In genomic region chr2:80496770-80497169, GRCh38 we compare ENCODE assay signal across 14 cellular contexts.
A peak's percentile ranks its signal among the peaks of the same experiment; 100 is the strongest.
DNase-seq lines count a peak whose midpoint lies in the region; ATAC-seq and TF ChIP-seq lines count a peak whose summit lies in the region.
"Had no signal": no experiment of that assay in that cellular context is flagged by ENCODE, and none has a peak within 500 bp of the region (broad histone marks: within the 10 kb centered on the region; RNA-seq: fewer than 3 reads in every experiment).

No MANE protein-coding gene starts in this region.

- no peak overlapping the region for H2AFZ ChIP-seq in mammary epithelial cell (ENCODE audit: low read depth, low read length)

- dilution Hi-C loops in mammary epithelial cell (cut with HindIII; ENCODE audit: low sequenced_read_pairs): no loop called here

- peaks cover 9% of the 10 kb centered on the region for H3K9me3 ChIP-seq in mammary epithelial cell (replicated peaks; ENCODE audit: insufficient read depth, low read length)
- H3K9me3 ChIP-seq: left lung had no signal

- H3K9ac ChIP-seq in mammary epithelial cell (ENCODE audit: insufficient read depth, low read length): no peak overlapping the region

- 25% methylated on average over 5 of the region's 5 CpGs for WGBS in mammary epithelial cell (ENCODE audit: low coverage, missing lambda C conversion rate)

- H3K4me2 ChIP-seq in mammary epithelial cell (ENCODE audit: insufficient read depth, low read depth, low read length): no peak overlapping the region

- DNase-seq in AG04449 (ENCODE audit: low read depth, low spot score) (peak; percentile 34), HT1080 (ENCODE audit: low read depth) (peak; percentile 82), mammary epithelial cell (peak; percentile 16), kidney glomerular epithelial cell (lab: John Stamatoyannopoulos, UW) (peak; percentile 71), RPMI8226 (no peak), UCSD-AML1 (lab: John Stamatoyannopoulos, UW; ENCODE audit: unreplicated experiment) (no peak)
- no peak for DNase-seq in activated CD4-positive, alpha-beta T cell treated with anti-CD3 and anti-CD28 coated beads, Interleukin-2, amount 50 U/mL, for 4 hours
- DNase-seq: AML-193, DMS79, KBM-7, left lung, NCI-H69, SHP77 had no signal

- H4K20me1 ChIP-seq in mammary epithelial cell (ENCODE audit: insufficient read depth, low read length): no peaks in the 10 kb centered on the region

- POLR2A ChIA-PET in AG04449 (lab: Yijun Ruan, JAX): no interaction called here

- no peak for TF ChIP-seq CTCF in AG04449 (IDR thresholded peaks at IDR 0.05; ENCODE audit: insufficient read depth, low read length, missing control alignments)
- TF ChIP-seq CTCF in mammary epithelial cell (conservative IDR thresholded peaks at IDR 0.05 in 1 of 2, IDR thresholded peaks at IDR 0.05 in 1 of 2; ENCODE audit: extremely low read depth in 1 of 2, insufficient read depth in 1 of 2, low read depth in 1 of 2, low read length in 2 of 2): no peak

- no peak overlapping the region for H3K27ac ChIP-seq in mammary epithelial cell (ENCODE audit: insufficient read depth, low read depth, low read length)
- H3K27ac ChIP-seq: left lung had no signal

- H3K27me3 ChIP-seq in mammary epithelial cell (ENCODE audit: insufficient read depth, low read length): no peaks in the 10 kb centered on the region
- H3K27me3 ChIP-seq: left lung had no signal

- ATAC-seq in GM18511 (IDR thresholded peaks at IDR 0.05; ENCODE audit: unreplicated experiment): no peak
- ATAC-seq: left lung had no signal

- H3K4me3 ChIP-seq in AG04449 (ENCODE audit: low read depth, low read length) (no peak overlapping the region), mammary epithelial cell (replicated peaks in 1 of 3; ENCODE audit: insufficient read depth in 1 of 3, low read depth in 2 of 3, low read length in 3 of 3) (no peak overlapping the region)
- H3K4me3 ChIP-seq: left lung had no signal

- H3K36me3 ChIP-seq in mammary epithelial cell (ENCODE audit: insufficient read depth, low read length): no peaks in the 10 kb centered on the region
- H3K36me3 ChIP-seq: left lung had no signal

- intact Hi-C loops in mammary epithelial cell (cut with micrococcal nuclease): no loop called here

- BruUV-seq in mammary epithelial cell (replicated peaks; lab: Mats Ljungman, UMichigan): no TSS peak

- no peaks in the 10 kb centered on the region for H3K4me1 ChIP-seq in mammary epithelial cell (ENCODE audit: insufficient read depth, low read length)
- H3K4me1 ChIP-seq: left lung had no signal

- CTCF ChIA-PET in AG04449 (lab: Yijun Ruan, JAX): interaction anchor here (0.9 to 8.9 kb wide), 7 partner anchors 23 to 426 kb away, joined by 3 to 240 read pairs (median 3); no protein-coding TSS in a partner anchor
- CTCF ChIA-PET in mammary epithelial cell (lab: Charles Lee; ENCODE audit: low non-redundant PET): no interaction called here

- in situ Hi-C loops in mammary epithelial cell (cut with MboI; ENCODE audit: low sequenced_read_pairs in 2 of 2): no loop called here

- H3K79me2 ChIP-seq in mammary epithelial cell (ENCODE audit: insufficient read depth, low read length): no peaks in the 10 kb centered on the region

Comparison
In these comparisons a context has a peak if more than half of its experiments do, and no peak if none do; other contexts are left out.
1. DNase-seq: peak in AG04449 (single experiment), HT1080 (single experiment), mammary epithelial cell (single experiment) and kidney glomerular epithelial cell (single experiment); none in activated CD4-positive, alpha-beta T cell treated with anti-CD3 and anti-CD28 coated beads, Interleukin-2, amount 50 U/mL, for 4 hours (0 of 2), RPMI8226 (single experiment) and UCSD-AML1 (single experiment).